14 cellular contexts compared by ENCODE assay signal in the genomic region with DNA sequence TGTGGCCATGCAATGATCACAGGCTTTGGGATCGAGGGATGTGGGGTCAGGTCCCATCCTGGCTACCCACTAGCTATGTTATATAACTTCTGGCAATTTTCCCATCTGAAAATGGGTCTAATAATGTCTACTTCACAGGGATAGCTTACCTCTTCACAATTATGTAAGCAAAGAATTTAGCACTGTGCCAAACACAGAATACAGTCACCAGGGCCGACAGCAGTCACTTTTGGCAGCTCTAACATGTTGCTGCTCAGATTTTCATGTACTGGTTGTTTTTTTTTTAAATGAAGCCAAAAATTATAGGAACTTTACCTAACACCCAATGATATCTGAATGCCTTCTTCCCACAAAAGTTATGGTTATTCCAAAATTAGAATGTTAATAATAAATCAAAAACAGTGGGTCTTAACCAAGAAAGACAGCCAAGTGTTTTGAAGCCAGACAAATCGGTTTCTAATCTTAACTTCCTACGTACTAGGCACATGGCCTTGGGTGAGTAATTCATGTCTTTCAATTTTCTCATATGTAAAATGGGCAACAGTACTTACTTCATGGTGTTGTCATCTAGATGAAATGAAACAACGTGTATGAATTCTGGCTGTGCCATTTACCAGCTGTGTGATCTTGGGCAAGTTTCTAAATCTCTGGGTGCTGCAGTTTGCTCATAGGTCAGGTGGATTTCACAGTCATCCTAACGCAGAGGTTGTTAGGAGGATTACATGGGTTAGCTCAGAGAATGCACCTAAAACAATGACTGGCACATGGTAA. TPM values are rescaled to one million over a fixed set of nuclear protein-coding genes. Genes with fewer than 3 reads are reported as not detected.
A peak's percentile ranks its signal among the peaks of the same experiment; 100 is the strongest.
DNase-seq lines count a peak whose midpoint lies in the region; ATAC-seq and TF ChIP-seq lines count a peak whose summit lies in the region.
"Had no signal": no experiment of that assay in that cellular context is flagged by ENCODE, and none has a peak within 500 bp of the region (broad histone marks: within the 10 kb centered on the region; RNA-seq: fewer than 3 reads in every experiment).

No MANE protein-coding gene starts in this region.

- H3K4me1 Mint-ChIP-seq in activated B cell treated with CpG ODN at 0.5 μM for 24 hours (no peaks in the 10 kb centered on the region), nephron (peaks cover 27% of the 10 kb centered on the region), type B pancreatic cell (ENCODE audit: unreplicated experiment) (peaks cover 31% of the 10 kb centered on the region)

- DNase-seq in Ammon's horn (ENCODE audit: low spot score) (peak; percentile 24), activated B cell treated with CpG ODN at 0.5 μM for 24 hours (no peak), type B pancreatic cell (ENCODE audit: extremely low spot score, unreplicated experiment) (no peak), GM13977 (ENCODE audit: low spot score) (no peak)
- no peak for DNase-seq in NK-92 treated with Interleukin-12 subunit alpha and Interleukin-12 subunit beta, amount 100 ng/mL, for 24 hours (lab: John Stamatoyannopoulos, UW)
- DNase-seq: CD4-positive, alpha-beta T cell; head of caudate nucleus; NCI-H1694; NCI-H774; retina; SHP77; T-helper 9 cell had no signal

- H3K27ac Mint-ChIP-seq in activated B cell treated with CpG ODN at 0.5 μM for 24 hours = no peak overlapping the region
- H3K27ac Mint-ChIP-seq in nephron = peak overlapping the region in 2 of 3 experiments; percentile 66
- H3K27ac Mint-ChIP-seq in type B pancreatic cell = no peak overlapping the region
- H3K27ac Mint-ChIP-seq: CD4-positive, alpha-beta T cell had no signal

- POLR2A ChIA-PET in activated B cell treated with CpG ODN at 0.5 μM for 24 hours (lab: Charles Lee) = interaction anchor here (1.5 kb wide), 1 partner anchor 13 kb away, joined by 6 read pairs; the partner anchor contains the start of genes AMIGO2 and PCED1B

- intact Hi-C loops in activated B cell treated with CpG ODN at 0.5 μM for 24 hours (cut with micrococcal nuclease) = no loop called here

- H3K36me3 Mint-ChIP-seq in activated B cell treated with CpG ODN at 0.5 μM for 24 hours (ENCODE audit: low read depth) = no peaks in the 10 kb centered on the region
- no peaks in the 10 kb centered on the region for H3K36me3 Mint-ChIP-seq in nephron (ENCODE audit: low read depth)
- no peaks in the 10 kb centered on the region for H3K36me3 Mint-ChIP-seq in type B pancreatic cell

- H3K4me3 Mint-ChIP-seq in activated B cell treated with CpG ODN at 0.5 μM for 24 hours (no peak overlapping the region), nephron (no peak overlapping the region), type B pancreatic cell (no peak overlapping the region)
- H3K4me3 Mint-ChIP-seq: CD4-positive, alpha-beta T cell had no signal

- H3K27me3 Mint-ChIP-seq in activated B cell treated with CpG ODN at 0.5 μM for 24 hours (no peaks in the 10 kb centered on the region), nephron (ENCODE audit: low read depth) (no peaks in the 10 kb centered on the region), type B pancreatic cell (no peaks in the 10 kb centered on the region)
- H3K27me3 Mint-ChIP-seq: CD4-positive, alpha-beta T cell had no signal

- in situ Hi-C loops in GM13977 (cut with MboI; ENCODE audit: low pct_unique_long_range_greater_than_20kb, low sequenced_read_pairs, unreplicated experiment) = no loop called here

- no peak for TF ChIP-seq CTCF in activated B cell treated with CpG ODN at 0.5 μM for 24 hours (IDR thresholded peaks at IDR 0.05)
- no peak for TF ChIP-seq CTCF in nephron (IDR thresholded peaks at IDR 0.05; ENCODE audit: unreplicated experiment in 3 of 3)
- no peak for TF ChIP-seq CTCF in type B pancreatic cell (conservative IDR thresholded peaks at IDR 0.05)
- no peak for TF ChIP-seq CTCF in GM13977 (IDR thresholded peaks at IDR 0.05; ENCODE audit: extremely low read depth, insufficient read depth, missing control alignments)

- CTCF ChIA-PET in activated B cell treated with CpG ODN at 0.5 μM for 24 hours (lab: Charles Lee) = no interaction called here

- H3K9me3 Mint-ChIP-seq in activated B cell treated with CpG ODN at 0.5 μM for 24 hours (no peaks in the 10 kb centered on the region), nephron (peaks cover 2% of the 10 kb centered on the region), type B pancreatic cell (no peaks in the 10 kb centered on the region)
- H3K9me3 Mint-ChIP-seq: CD4-positive, alpha-beta T cell had no signal

- peak; percentile 51 for ATAC-seq in GM18867 (IDR thresholded peaks at IDR 0.05; ENCODE audit: unreplicated experiment)
- peak; percentile 25 for ATAC-seq in activated B cell treated with CpG ODN at 0.5 μM for 24 hours (ENCODE audit: low read depth)

RNA-seq across cellular contexts. Expression of gene PCED1B, which starts 13.0 kb away (rescaled TPM):
- total RNA-seq in activated B cell treated with CpG ODN at 0.5 μM for 24 hours = 60.9 and 65.4 TPM in 2 replicates
- total RNA-seq in type B pancreatic cell (ENCODE audit: low replicate concordance) = 0.41 and 0.55 TPM in 2 replicates

RNA-seq across cellular contexts. Expression of gene AMIGO2, which starts 13.3 kb away (rescaled TPM):
- total RNA-seq in activated B cell treated with CpG ODN at 0.5 μM for 24 hours (13.9 and 14.1 TPM in 2 replicates), type B pancreatic cell (ENCODE audit: low replicate concordance) (4.8 and 9.3 TPM in 2 replicates)

Comparison
In these comparisons a context has a peak if more than half of its experiments do, and no peak if none do; other contexts are left out.
1. H3K27ac Mint-ChIP-seq: peak in nephron (2 of 3); none in activated B cell treated with CpG ODN at 0.5 μM for 24 hours (single experiment) and type B pancreatic cell (single experiment).
2. RNA of gene PCED1B, which starts 13.0 kb away (total RNA-seq): 60.9 to 65.4 TPM in activated B cell treated with CpG ODN at 0.5 μM for 24 hours; 0.41 to 0.55 TPM in type B pancreatic cell; every median in the first group is over 10 times any median in the second.